Comparison of ENCODE assay signal across 8 cellular contexts in the genomic region with DNA sequence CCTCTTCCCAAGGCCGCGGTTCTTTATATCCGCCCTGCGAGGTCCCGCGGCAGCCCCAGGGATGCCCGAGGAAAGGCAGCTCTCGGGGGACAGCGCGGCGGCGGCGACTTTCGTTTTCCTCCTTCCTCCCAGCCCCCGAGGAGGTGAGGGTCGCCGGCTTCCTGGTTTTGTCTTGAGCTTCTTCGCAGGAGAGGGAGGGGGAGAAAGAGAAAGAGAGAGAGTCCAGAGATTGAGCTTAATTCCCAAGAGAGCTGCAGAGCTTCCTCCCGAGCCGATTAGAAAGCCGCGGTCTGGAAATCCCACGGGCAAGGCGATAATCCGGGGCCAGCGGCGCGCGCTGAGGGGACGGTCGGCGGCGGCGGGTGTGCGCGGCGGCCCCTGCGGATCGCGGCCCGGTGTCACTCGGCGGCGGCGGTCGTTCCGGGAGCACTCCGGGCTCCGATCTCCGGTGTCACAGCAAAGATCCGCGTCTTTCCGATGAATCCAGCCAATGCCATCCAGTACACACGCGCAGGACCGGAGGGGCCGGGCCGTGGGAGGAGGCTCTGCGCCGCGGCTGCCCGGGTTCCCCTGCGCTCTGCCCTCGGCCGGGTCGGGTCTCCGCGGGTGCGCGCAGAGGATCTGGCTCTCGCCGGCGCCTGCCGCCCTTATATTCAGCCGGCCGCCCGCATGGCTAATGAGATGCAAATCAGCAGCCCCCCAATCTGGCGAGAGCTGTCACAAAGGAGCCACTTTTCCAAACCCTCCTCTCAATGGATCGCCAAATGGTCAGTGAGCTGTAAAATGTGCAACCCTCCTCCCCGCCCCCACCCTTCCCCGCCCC. TPM values are rescaled to one million over a fixed set of nuclear protein-coding genes. Genes with fewer than 3 reads are reported as not detected.
A peak's percentile ranks its signal among the peaks of the same experiment; 100 is the strongest.
DNase-seq lines count a peak whose midpoint lies in the region; ATAC-seq and TF ChIP-seq lines count a peak whose summit lies in the region.

DLL1 (minus strand) TSS at position 773 of the 823 bp plus-strand sequence. CDS start 939 bp downstream, outside the sequence.

- peak within 1 kb of the TSS; percentile 63 for H2AFZ ChIP-seq in hepatocyte

- peaks cover 88% of the 10 kb centered on the region for H3K27me3 ChIP-seq in hepatocyte
- H3K27me3 ChIP-seq in prostate gland (replicated peaks; ENCODE audit: insufficient read depth), result no peaks in the 10 kb centered on the region

- H3K9me2 ChIP-seq in hepatocyte (replicated peaks; ENCODE audit: insufficient read depth), result no peaks in the 10 kb centered on the region

- no peaks in the 10 kb centered on the region for H4K20me1 ChIP-seq in hepatocyte (ENCODE audit: insufficient read depth, poor library complexity, severe bottlenecking)

- no peaks in the 10 kb centered on the region for H3K9me3 ChIP-seq in hepatocyte (ENCODE audit: low read depth)
- H3K9me3 ChIP-seq in prostate gland, result no peaks in the 10 kb centered on the region

- H3K9me3 Mint-ChIP-seq in CD14-positive monocyte, result peaks cover 0 to 40% (median 18%) of the 10 kb centered on the region in 7 donors

- TF ChIP-seq CTCF in CD14-positive monocyte (IDR thresholded peaks at IDR 0.05), result no peak
- TF ChIP-seq CTCF in astrocyte of the cerebellum (IDR thresholded peaks at IDR 0.05; ENCODE audit: low read depth, low read length, missing control alignments), result no peak
- TF ChIP-seq CTCF in hepatocyte (IDR thresholded peaks at IDR 0.05; ENCODE audit: poor library complexity), result peak; percentile 0
- TF ChIP-seq CTCF in prostate gland (IDR thresholded peaks at IDR 0.05), result no peak

- no peak within 1 kb of the TSS for H3K27ac ChIP-seq in hepatocyte
- H3K27ac ChIP-seq in prostate gland, result peak within 1 kb of the TSS; percentile 81 to 82

- H3K27ac Mint-ChIP-seq in CD14-positive monocyte, result peak within 1 kb of the TSS in 3 of 7 donors; percentile 33 to 75 (median 38)

- H3K36me3 Mint-ChIP-seq in CD14-positive monocyte, result peaks cover 11 to 27% of the 10 kb centered on the region in 2 donors

- DNase-seq in CD14-positive monocyte (ENCODE audit: low spot score) (peak; percentile 43), HEK293T (ENCODE audit: extremely low spot score) (peak; percentile 66), NOMO-1 treated with dmso at 0.1 percent for 144 hours (lab: John Stamatoyannopoulos, UW; ENCODE audit: unreplicated experiment) (peak; percentile 39), astrocyte of the cerebellum (ENCODE audit: low read depth) (no peak), hepatocyte (ENCODE audit: low spot score) (peak; percentile 49), prostate gland (ENCODE audit: low spot score) (peak; percentile 48), activated gamma-delta T cell treated with Interleukin-2 at 50 U/mL for 16 hours (no peak)

- in situ Hi-C loops in astrocyte of the cerebellum (cut with HindIII; ENCODE audit: low sequenced_read_pairs), result no loop called here

- ATAC-seq in HG02884 (IDR thresholded peaks at IDR 0.05; ENCODE audit: unreplicated experiment), result no peak

- WGBS in hepatocyte (ENCODE audit: low lambda C conversion rate, missing lambda C conversion rate), result 1% methylated on average over 69 of the region's 81 CpGs
- under 1% methylated on average over 32 of the region's 81 CpGs for WGBS in prostate gland

- H3K4me3 ChIP-seq in astrocyte of the cerebellum (ENCODE audit: low read depth, low read length) (peak within 1 kb of the TSS; percentile 53), hepatocyte (peak within 1 kb of the TSS; percentile 33), prostate gland (peak within 1 kb of the TSS; percentile 60 to 76)

- CTCF ChIA-PET in HEK293T (lab: Yijun Ruan, JAX), result no interaction called here

- peak; percentile 59 for TF ChIP-seq POLR2A in prostate gland (IDR thresholded peaks at IDR 0.05)

- H3K4me1 ChIP-seq in hepatocyte (ENCODE audit: insufficient read depth) (peaks cover 45% of the 10 kb centered on the region), prostate gland (replicated peaks) (no peaks in the 10 kb centered on the region)

- peak within 1 kb of the TSS; percentile 97 to 98 for H3K4me3 Mint-ChIP-seq in CD14-positive monocyte

- no peaks in the 10 kb centered on the region for H3K79me2 ChIP-seq in hepatocyte

- peak within 1 kb of the TSS; percentile 92 for H3K4me2 ChIP-seq in hepatocyte

- no peaks in the 10 kb centered on the region for H3K36me3 ChIP-seq in hepatocyte (replicated peaks; ENCODE audit: insufficient read depth, low read depth)
- peaks cover 0 to 2% of the 10 kb centered on the region in 2 donors for H3K36me3 ChIP-seq in prostate gland

- H3K27me3 Mint-ChIP-seq in CD14-positive monocyte (ENCODE audit: low read depth in 3 of 3), result peaks cover 84 to 99% (median 90%) of the 10 kb centered on the region in 3 donors

- peaks cover 47% of the 10 kb centered on the region for H3K4me1 Mint-ChIP-seq in CD14-positive monocyte

- POLR2A ChIA-PET in HEK293T (lab: Yijun Ruan, JAX), result interaction anchor here (1.0 to 1.5 kb wide), 3 partner anchors 23 to 589 kb away, joined by 4 read pairs; partner anchors contain the start of genes C6orf120 and WDR27

- intact Hi-C loops in CD14-positive monocyte (cut with micrococcal nuclease), result no loop called here
- intact Hi-C loops in prostate gland (cut with DNase I), result loop anchor here (5.0 to 10.0 kb wide), 3 partner anchors 246 to 458 kb away; no protein-coding TSS in a partner anchor

TF ChIP-seq in HEK293T, 16 proteins besides CTCF, POLR2A, EP300 and RAD21:
- TF ChIP-seq NFRKB (IDR thresholded peaks at IDR 0.05), result no peak
- no peak for TF ChIP-seq BHLHE40 (IDR thresholded peaks at IDR 0.05; ENCODE audit: borderline replicate concordance)
- TF ChIP-seq HDGF (IDR thresholded peaks at IDR 0.05; ENCODE audit: borderline replicate concordance), result no peak
- TF ChIP-seq ELF4 (IDR thresholded peaks at IDR 0.05), result no peak
- TF ChIP-seq PKNOX1 (IDR thresholded peaks at IDR 0.05), result no peak
- no peak for TF ChIP-seq SP1 (IDR thresholded peaks at IDR 0.05)
- no peak for TF ChIP-seq FOXM1 (IDR thresholded peaks at IDR 0.05; ENCODE audit: borderline replicate concordance)
- no peak for TF ChIP-seq FOXK2 (IDR thresholded peaks at IDR 0.05)
- no peak for TF ChIP-seq ZNF384 (IDR thresholded peaks at IDR 0.05)

RNA-seq across cellular contexts. Expression of gene DLL1, which starts in this region (rescaled TPM):
- not detected for polyA plus RNA-seq in CD14-positive monocyte
- 2.5 and 3.3 TPM in 2 replicates for total RNA-seq in hepatocyte
- 3.1 and 3.6 TPM in 2 replicates for polyA plus RNA-seq in hepatocyte
- total RNA-seq in prostate gland, result 10 to 100 TPM; 16.0 to 40.4 TPM

Comparison
In these comparisons a context has a peak if more than half of its experiments do, and no peak if none do; other contexts are left out.
1. Peak in DNase-seq in CD14-positive monocyte; RNA of the gene not detected or under 1 TPM.
2. DNase-seq: peak in HEK293T (single experiment), NOMO-1 treated with dmso at 0.1 percent for 144 hours (single experiment), hepatocyte (single experiment) and prostate gland (single experiment); none in astrocyte of the cerebellum (single experiment) and activated gamma-delta T cell treated with Interleukin-2 at 50 U/mL for 16 hours (single experiment).
3. Peak in every context shown above with its lines, with median percentiles within 50 percentile points of each other: H3K4me3 ChIP-seq.